In the genomic region with DNA sequence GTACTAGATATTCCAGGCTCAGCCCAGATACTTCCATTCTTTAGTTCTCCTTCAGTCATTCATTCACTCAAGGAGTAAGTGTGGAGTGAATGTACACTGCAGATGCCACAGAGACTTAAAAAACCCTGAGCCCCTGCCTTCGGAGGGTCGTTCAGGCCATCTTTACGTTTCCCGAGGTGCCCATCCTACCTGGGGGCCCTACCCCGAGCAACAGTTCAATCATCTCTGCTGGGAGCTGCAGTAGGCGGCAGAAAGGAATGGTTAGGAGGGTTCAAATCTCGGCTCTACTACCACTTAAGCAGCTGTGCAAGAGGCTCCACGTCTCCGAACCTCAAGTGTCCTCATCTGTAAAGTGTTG, we compare ENCODE assay signal across 8 cellular contexts. TPM values are rescaled to one million over a fixed set of nuclear protein-coding genes. Genes with fewer than 3 reads are reported as not detected.
DNase-seq lines count a peak whose midpoint lies in the region; ATAC-seq and TF ChIP-seq lines count a peak whose summit lies in the region.

No MANE protein-coding gene starts in this region.

- H3K27ac Mint-ChIP-seq in CD14-positive monocyte = peak overlapping the region; percentile 92 to 97 (median 96)
- peak overlapping the region; percentile 98 for H3K27ac Mint-ChIP-seq in nephron progenitor cell

- peaks cover 15% of the 10 kb centered on the region; the same call in 1 of the 2 replicates for H3K79me2 ChIP-seq in KMS-11 (ENCODE audit: insufficient read depth, low read depth)

- H3K9me3 Mint-ChIP-seq in CD14-positive monocyte (peaks cover 0 to 3% (median 0%) of the 10 kb centered on the region in 7 donors), nephron progenitor cell (no peaks in the 10 kb centered on the region)

- peak overlapping the region; percentile 66; the same call in 1 of the 2 replicates for H3K9ac ChIP-seq in KMS-11

- H2AFZ ChIP-seq in KMS-11 (ENCODE audit: low read depth) = no peak overlapping the region; the same call in 1 of the 2 replicates

- DNase-seq in CD14-positive monocyte (ENCODE audit: low spot score) (no peak), nephron progenitor cell (no peak), NCI-H1417 treated with DMSO at 0.1 percent for 48 hours (lab: John Stamatoyannopoulos, UW) (no peak), NCI-H1048 (lab: John Stamatoyannopoulos, UW) (no peak), midbrain (lab: John Stamatoyannopoulos, UW) (no peak)
- DNase-seq in effector memory CD4-positive, alpha-beta T cell = no peak

- intact Hi-C loops in CD14-positive monocyte (cut with micrococcal nuclease) = loop anchor here (2.0 to 10.0 kb wide), 3 partner anchors 205 to 527 kb away; partner anchors contain the start of genes ARPC4 (in 1 of the 2), BRK1 (in 1 of the 2), CRELD1 (in 1 of the 2) and TADA3 (in 1 of the 2)

- H3K36me3 ChIP-seq in KMS-11 (ENCODE audit: insufficient read depth) = no peaks in the 10 kb centered on the region
- peaks cover 20% of the 10 kb centered on the region for H3K36me3 ChIP-seq in effector memory CD4-positive, alpha-beta T cell (ENCODE audit: control insufficient read depth, insufficient read depth, low read length)

- ATAC-seq in HG02970 (IDR thresholded peaks at IDR 0.05; ENCODE audit: low FRiP score, unreplicated experiment) = no peak

- H3K4me2 ChIP-seq in KMS-11 = peak overlapping the region; percentile 85

- H4K20me1 ChIP-seq in KMS-11 (ENCODE audit: insufficient read depth) = no peaks in the 10 kb centered on the region

- H3K9me3 ChIP-seq in effector memory CD4-positive, alpha-beta T cell (ENCODE audit: control insufficient read depth, low read length) = no peaks in the 10 kb centered on the region

- peaks cover 0 to 6% (median 0%) of the 10 kb centered on the region in 3 donors for H3K27me3 Mint-ChIP-seq in CD14-positive monocyte (ENCODE audit: low read depth in 3 of 3)
- peaks cover 23% of the 10 kb centered on the region for H3K27me3 Mint-ChIP-seq in nephron progenitor cell (ENCODE audit: low read depth, poor library complexity)

- H3K4me3 Mint-ChIP-seq in CD14-positive monocyte (peak overlapping the region; percentile 89 to 95), nephron progenitor cell (peak overlapping the region; percentile 96)

- no peaks in the 10 kb centered on the region for H3K27me3 ChIP-seq in KMS-11 (ENCODE audit: insufficient read depth, low read depth)
- no peaks in the 10 kb centered on the region for H3K27me3 ChIP-seq in effector memory CD4-positive, alpha-beta T cell (replicated peaks; ENCODE audit: control insufficient read depth, insufficient read depth, low read length, poor library complexity, severe bottlenecking)

- TF ChIP-seq CTCF in CD14-positive monocyte (IDR thresholded peaks at IDR 0.05) (no peak), KMS-11 (conservative IDR thresholded peaks at IDR 0.05; ENCODE audit: low read depth, low read length) (no peak), nephron progenitor cell (IDR thresholded peaks at IDR 0.05) (no peak)

- H3K4me1 Mint-ChIP-seq in CD14-positive monocyte (peaks cover 21% of the 10 kb centered on the region), nephron progenitor cell (peaks cover 21% of the 10 kb centered on the region)

- H3K4me3 ChIP-seq in KMS-11 (IDR thresholded peaks at IDR 0.05; ENCODE audit: insufficient read depth, low read depth, low read length) = no peak overlapping the region
- H3K4me3 ChIP-seq in effector memory CD4-positive, alpha-beta T cell (ENCODE audit: insufficient read depth, low read depth, low read length, poor library complexity, severe bottlenecking) = peak overlapping the region; percentile 98

- peak overlapping the region; percentile 7; the same call in 1 of the 2 replicates for H3K27ac ChIP-seq in KMS-11
- H3K27ac ChIP-seq in effector memory CD4-positive, alpha-beta T cell (ENCODE audit: insufficient read depth, low read length, poor library complexity, severe bottlenecking) = peak overlapping the region; percentile 91

- H3K36me3 Mint-ChIP-seq in CD14-positive monocyte = peaks cover 27 to 36% of the 10 kb centered on the region in 2 donors
- H3K36me3 Mint-ChIP-seq in nephron progenitor cell (ENCODE audit: low read depth) = no peaks in the 10 kb centered on the region

- peaks cover 10% of the 10 kb centered on the region for H3K4me1 ChIP-seq in KMS-11 (ENCODE audit: low read depth, poor library complexity, severe bottlenecking)
- H3K4me1 ChIP-seq in effector memory CD4-positive, alpha-beta T cell (ENCODE audit: control insufficient read depth, insufficient read depth, low read length, poor library complexity, severe bottlenecking) = peaks cover 10% of the 10 kb centered on the region

RNA-seq across cellular contexts. Expression of gene SEC13, which starts 0.6 kb away (rescaled TPM):
- polyA plus RNA-seq in CD14-positive monocyte = 100 to 1,000 TPM; 186 to 188 TPM

RNA-seq across cellular contexts. Expression of gene GHRL, which starts 27.6 kb away (rescaled TPM):
- 1 to 10 TPM; 2.3 to 7.0 TPM for polyA plus RNA-seq in CD14-positive monocyte
